17 cellular contexts compared by ENCODE assay signal in genomic region chr4:185480016-185480732, GRCh38. TPM values are rescaled to one million over a fixed set of nuclear protein-coding genes. Genes with fewer than 3 reads are reported as not detected.
DNase-seq lines count a peak whose midpoint lies in the region; ATAC-seq and TF ChIP-seq lines count a peak whose summit lies in the region.
"Had no signal": no experiment of that assay in that cellular context is flagged by ENCODE, and none has a peak within 500 bp of the region (broad histone marks: within the 10 kb centered on the region; RNA-seq: fewer than 3 reads in every experiment).

No MANE protein-coding gene starts in this region.

- TF ChIP-seq CTCF in ascending aorta (IDR thresholded peaks at IDR 0.05), result no peak
- no peak for TF ChIP-seq CTCF in PC-3 (conservative IDR thresholded peaks at IDR 0.05; ENCODE audit: low read depth, low read length)

- H3K4me3 ChIP-seq in ascending aorta, result peak overlapping the region in 1 of 2 donors; percentile 13
- H3K4me3 ChIP-seq in PC-3 (ENCODE audit: low read length), result no peak overlapping the region
- H3K4me3 ChIP-seq: BLaER1, vagina had no signal

- H3K4me1 ChIP-seq in ascending aorta (peaks cover 3 to 11% of the 10 kb centered on the region in 2 donors), PC-3 (ENCODE audit: insufficient read depth, low read length) (no peaks in the 10 kb centered on the region)
- H3K4me1 ChIP-seq: vagina had no signal

- no peaks in the 10 kb centered on the region for H3F3A ChIP-seq in PC-3 (ENCODE audit: low read length, unreplicated experiment)

- H3K27me3 ChIP-seq in ascending aorta, result no peaks in the 10 kb centered on the region
- peaks cover 16% of the 10 kb centered on the region for H3K27me3 ChIP-seq in PC-3 (ENCODE audit: low read length)
- H3K27me3 ChIP-seq: BLaER1, vagina had no signal

- H3K9me2 ChIP-seq in PC-3 (replicated peaks; ENCODE audit: low read length), result no peaks in the 10 kb centered on the region

- H3K79me2 ChIP-seq in PC-3 (ENCODE audit: low read length), result no peaks in the 10 kb centered on the region

- no peak overlapping the region for H3K9ac ChIP-seq in PC-3 (ENCODE audit: low read length)
- H3K9ac ChIP-seq: BLaER1 had no signal

- no peak overlapping the region for H3K4me2 ChIP-seq in PC-3 (ENCODE audit: low read length)
- H3K4me2 ChIP-seq: BLaER1 had no signal

- H3K36me3 ChIP-seq in ascending aorta (no peaks in the 10 kb centered on the region), PC-3 (ENCODE audit: low read depth, low read length) (no peaks in the 10 kb centered on the region)
- H3K36me3 ChIP-seq: BLaER1, vagina had no signal

- POLR2A ChIA-PET in PC-3 (lab: Charles Lee; ENCODE audit: unreplicated experiment), result no interaction called here

- CTCF ChIA-PET in PC-3 (lab: Charles Lee), result no interaction called here

- no peaks in the 10 kb centered on the region for H4K20me1 ChIP-seq in PC-3 (ENCODE audit: low read length)
- H4K20me1 ChIP-seq: BLaER1 had no signal

- H3K27ac ChIP-seq in ascending aorta, result peak overlapping the region; percentile 33 to 62
- no peak overlapping the region for H3K27ac ChIP-seq in PC-3 (ENCODE audit: low read length)
- H3K27ac ChIP-seq: BLaER1, vagina had no signal

- ATAC-seq in GM18511 (IDR thresholded peaks at IDR 0.05; ENCODE audit: unreplicated experiment) (peak; percentile 31), GM21360 (IDR thresholded peaks at IDR 0.05; ENCODE audit: unreplicated experiment) (peak; percentile 18), HG02973 (IDR thresholded peaks at IDR 0.05; ENCODE audit: unreplicated experiment) (peak; percentile 7), PC-3 (no peak)
- ATAC-seq: HCT116, HepG2, T-helper 17 cell had no signal

- H2AFZ ChIP-seq in PC-3 (ENCODE audit: low read length), result no peak overlapping the region

- DNase-seq in ascending aorta (ENCODE audit: low spot score in 2 of 2) (no peak), NCI-H1694 treated with DMSO at 0.1 percent for 48 hours (lab: John Stamatoyannopoulos, UW) (no peak), cerebellum (ENCODE audit: low spot score) (no peak), PC-3 (no peak), 8988T (no peak)
- DNase-seq: GF-D8, immature natural killer cell, NCI-H1436 treated with DMSO at 0.1 percent for 48 hours, small intestine, T-helper 17 cell had no signal

- intact Hi-C loops in ascending aorta (cut with DNase I), result no loop called here
- intact Hi-C loops in PC-3 (cut with micrococcal nuclease), result no loop called here

- H3K9me3 ChIP-seq in ascending aorta, result no peaks in the 10 kb centered on the region
- H3K9me3 ChIP-seq in PC-3 (ENCODE audit: low read length), result no peaks in the 10 kb centered on the region
- H3K9me3 ChIP-seq: BLaER1, vagina had no signal

- no TSS peak for BruUV-seq in PC-3 (replicated peaks; lab: Mats Ljungman, UMichigan)

RNA-seq across cellular contexts. Expression of gene CCDC110, which starts 8.6 kb away (rescaled TPM):
- total RNA-seq in ascending aorta, result not detected
- total RNA-seq in cerebellum, result 5.1 TPM
- total RNA-seq in PC-3 (2014; rRNA removed), result 0.62 TPM in 1 of 2 replicates, not detected in the other
- total RNA-seq: HepG2 had no signal

RNA-seq across cellular contexts. Expression of gene UFSP2, which starts 54.4 kb away (rescaled TPM):
- total RNA-seq in ascending aorta (8.6 TPM), cerebellum (36.9 TPM), PC-3 (2014; rRNA removed) (24.6 and 27.0 TPM in 2 replicates)

RNA-seq across cellular contexts. Expression of gene PDLIM3, which starts 55.1 kb away (rescaled TPM):
- total RNA-seq in ascending aorta (445 TPM), cerebellum (93.4 TPM), PC-3 (2014; rRNA removed) (0.47 TPM in 1 of 2 replicates, not detected in the other)
- total RNA-seq: T-helper 17 cell had no signal

Comparison
In these comparisons a context has a peak if more than half of its experiments do, and no peak if none do; other contexts are left out.
1. RNA of gene PDLIM3, which starts 55.1 kb away (total RNA-seq): 445 TPM in ascending aorta (single experiment) and 93.4 TPM in cerebellum (single experiment); 0.47 TPM in PC-3; every median in the first group is over 10 times any median in the second.